In the genomic region with DNA sequence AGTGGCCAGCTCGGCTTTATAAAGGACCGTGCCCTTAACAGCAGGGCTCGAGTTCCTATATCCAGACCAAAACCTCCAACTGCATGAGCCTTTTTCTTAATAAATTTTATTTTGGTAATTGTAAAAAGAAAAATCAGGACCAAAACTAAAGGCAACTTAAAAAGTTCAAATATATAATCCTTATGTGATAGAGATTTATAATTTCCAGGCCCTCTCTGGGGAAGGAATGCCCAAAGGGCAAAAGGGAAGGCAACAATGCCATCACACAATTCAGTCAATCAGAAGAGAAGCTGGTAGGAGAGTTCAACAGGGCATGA, we compare ENCODE assay signal across 1 cellular context.
TF ChIP-seq lines count a peak whose summit lies in the region.

No MANE protein-coding gene starts in this region.

TF ChIP-seq in endothelial cell of umbilical vein, 7 proteins besides CTCF, POLR2A, EP300 and RAD21:
- TF ChIP-seq JUN (IDR thresholded peaks at IDR 0.05; ENCODE audit: borderline replicate concordance, insufficient read depth, insufficient read length, low read depth) (no peak), MYC (IDR thresholded peaks at IDR 0.05; ENCODE audit: low read depth, low read length) (no peak), EZH2 (IDR thresholded peaks at IDR 0.05; ENCODE audit: borderline replicate concordance, low read depth, low read length, severe bottlenecking) (no peak), FOS (IDR thresholded peaks at IDR 0.05; ENCODE audit: borderline replicate concordance, insufficient read depth, low read length) (no peak), GATA2 (IDR thresholded peaks at IDR 0.05; ENCODE audit: insufficient read depth, insufficient read length, low read depth, low read length) (no peak), POLR2AphosphoS5 (IDR thresholded peaks at IDR 0.05; ENCODE audit: insufficient read depth, low read depth, low read length) (no peak)
- TF ChIP-seq, protein P1, sequence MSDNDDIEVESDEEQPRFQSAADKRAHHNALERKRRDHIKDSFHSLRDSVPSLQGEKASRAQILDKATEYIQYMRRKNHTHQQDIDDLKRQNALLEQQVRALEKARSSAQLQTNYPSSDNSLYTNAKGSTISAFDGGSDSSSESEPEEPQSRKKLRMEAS (IDR thresholded peaks at IDR 0.05; ENCODE audit: insufficient read depth, insufficient read length), result no peak
